1 cellular context compared by ENCODE assay signal in genomic region chr6:149349279-149349678, GRCh38. TPM values are rescaled to one million over a fixed set of nuclear protein-coding genes. Genes with fewer than 3 reads are reported as not detected.
"Had no signal": no experiment of that assay in that cellular context is flagged by ENCODE, and none has a peak within 500 bp of the region (broad histone marks: within the 10 kb centered on the region; RNA-seq: fewer than 3 reads in every experiment).

No MANE protein-coding gene starts in this region.

RNA-seq across cellular contexts. Expression of gene SUMO4, which starts 50.8 kb away (rescaled TPM):
- polyA plus RNA-seq: small intestine had no signal
